9 cellular contexts compared by ENCODE assay signal in genomic region chr22:45064313-45065268, GRCh38. TPM values are rescaled to one million over a fixed set of nuclear protein-coding genes. Genes with fewer than 3 reads are reported as not detected.
DNase-seq lines count a peak whose midpoint lies in the region; ATAC-seq and TF ChIP-seq lines count a peak whose summit lies in the region.
"Had no signal": no experiment of that assay in that cellular context is flagged by ENCODE, and none has a peak within 500 bp of the region (broad histone marks: within the 10 kb centered on the region; RNA-seq: fewer than 3 reads in every experiment).

No MANE protein-coding gene starts in this region.

- H3K4me1 ChIP-seq in breast epithelium (no peaks in the 10 kb centered on the region), vagina (peaks cover 3% of the 10 kb centered on the region), gastroesophageal sphincter (no peaks in the 10 kb centered on the region)

- peaks cover 23% of the 10 kb centered on the region for H3K4me1 Mint-ChIP-seq in MCF 10A (ENCODE audit: insufficient read depth, unreplicated experiment)
- H3K4me1 Mint-ChIP-seq: CD4-positive, alpha-beta memory T cell had no signal

- no peaks in the 10 kb centered on the region for H3K36me3 Mint-ChIP-seq in MCF 10A (ENCODE audit: insufficient read depth, unreplicated experiment)
- H3K36me3 Mint-ChIP-seq: CD4-positive, alpha-beta memory T cell had no signal

- intact Hi-C loops in MCF 10A (cut with micrococcal nuclease) (no loop called here), breast epithelium (cut with DNase I; ENCODE audit: low total_unique reads) (no loop called here), vagina (cut with DNase I) (no loop called here)

- DNase-seq in MCF 10A (ENCODE audit: unreplicated experiment), result peak; percentile 85
- no peak for DNase-seq in breast epithelium (ENCODE audit: low spot score in 2 of 2)
- DNase-seq in activated CD8-positive, alpha-beta memory T cell treated with anti-CD3 and anti-CD28 coated beads, Interleukin-2, amount 50 U/mL, for 4 hours, result peak; percentile 26
- peak; percentile 54 for DNase-seq in hepatic stellate cell (ENCODE audit: low spot score)
- no peak for DNase-seq in vagina (ENCODE audit: extremely low spot score in 2 of 2)
- DNase-seq in erythroblast (lab: John Stamatoyannopoulos, UW), result no peak
- DNase-seq: CD4-positive, alpha-beta memory T cell had no signal

- no peak overlapping the region for H3K4me3 ChIP-seq in breast epithelium
- H3K4me3 ChIP-seq in vagina, result no peak overlapping the region
- H3K4me3 ChIP-seq in gastroesophageal sphincter, result no peak overlapping the region

- no peaks in the 10 kb centered on the region for H3K27me3 Mint-ChIP-seq in MCF 10A (ENCODE audit: insufficient read depth, unreplicated experiment)

- H3K36me3 ChIP-seq in breast epithelium, result no peaks in the 10 kb centered on the region
- no peaks in the 10 kb centered on the region for H3K36me3 ChIP-seq in vagina
- H3K36me3 ChIP-seq in gastroesophageal sphincter, result no peaks in the 10 kb centered on the region

- no peak for TF ChIP-seq EP300 in gastroesophageal sphincter (IDR thresholded peaks at IDR 0.05)

- peak overlapping the region; percentile 97 for H3K27ac Mint-ChIP-seq in MCF 10A (ENCODE audit: low read depth, unreplicated experiment)
- H3K27ac Mint-ChIP-seq: CD4-positive, alpha-beta memory T cell had no signal

- ATAC-seq in gastroesophageal sphincter, result no peak
- no peak for ATAC-seq in HG03378 (IDR thresholded peaks at IDR 0.05; ENCODE audit: unreplicated experiment)

- H3K27ac ChIP-seq in breast epithelium (no peak overlapping the region), vagina (peak overlapping the region; percentile 45), gastroesophageal sphincter (no peak overlapping the region)

- 53 to 59% methylated on average over 9 to 11 of the region's 18 CpGs for WGBS in gastroesophageal sphincter (ENCODE audit: low coverage in 1 of 2), 2 donors

- no peak for TF ChIP-seq POLR2A in breast epithelium (IDR thresholded peaks at IDR 0.05)
- TF ChIP-seq POLR2A in vagina (IDR thresholded peaks at IDR 0.05), result no peak
- no peak for TF ChIP-seq POLR2A in erythroblast (IDR thresholded peaks at IDR 0.05; ENCODE audit: low read length)
- TF ChIP-seq POLR2A in gastroesophageal sphincter (IDR thresholded peaks at IDR 0.05), result no peak

- peak overlapping the region; percentile 54 for H3K4me3 Mint-ChIP-seq in MCF 10A (ENCODE audit: unreplicated experiment)
- H3K4me3 Mint-ChIP-seq: CD4-positive, alpha-beta memory T cell had no signal

- POLR2A ChIA-PET in MCF 10A (lab: Yijun Ruan, JAX), result interaction anchor here (0.8 to 1.2 kb wide), 2 partner anchors 41 to 195 kb away, joined by 4 to 5 read pairs; no protein-coding TSS in a partner anchor

- CTCF ChIA-PET in MCF 10A (lab: Yijun Ruan, JAX), result interaction anchor here (1.7 kb wide), 1 partner anchor 31 kb away, joined by 3 read pairs; no protein-coding TSS in a partner anchor

- H3K9me3 ChIP-seq in breast epithelium, result no peaks in the 10 kb centered on the region
- no peaks in the 10 kb centered on the region for H3K9me3 ChIP-seq in vagina
- peaks cover 0 to 12% (median 0%) of the 10 kb centered on the region in 3 donors for H3K9me3 ChIP-seq in gastroesophageal sphincter

- BruUV-seq in MCF 10A (replicated peaks; lab: Mats Ljungman, UMichigan), result no TSS peak

- H3K9me3 Mint-ChIP-seq in MCF 10A (ENCODE audit: unreplicated experiment), result peaks cover 7% of the 10 kb centered on the region

- TF ChIP-seq CTCF in MCF 10A (IDR thresholded peaks at IDR 0.05; ENCODE audit: unreplicated experiment) (no peak), breast epithelium (IDR thresholded peaks at IDR 0.05) (no peak), vagina (IDR thresholded peaks at IDR 0.05) (no peak), gastroesophageal sphincter (IDR thresholded peaks at IDR 0.05) (no peak)

- H3K27me3 ChIP-seq in breast epithelium (no peaks in the 10 kb centered on the region), vagina (no peaks in the 10 kb centered on the region), gastroesophageal sphincter (peaks cover 27% of the 10 kb centered on the region)

RNA-seq across cellular contexts. Expression of gene PHF21B, which starts 54.8 kb away (rescaled TPM):
- total RNA-seq in MCF 10A (2022) (0.66 and 0.75 TPM in 2 replicates), breast epithelium (1 to 10 TPM in 2 of 3 donors, not detected in 1; 3.6 to 4.1 TPM), vagina (2.2 TPM), gastroesophageal sphincter (1 to 10 TPM in 3 of 4 donors, under 1 TPM in 1; 0.31 to 5.1 (median 1.4) TPM)
- total RNA-seq: CD4-positive, alpha-beta memory T cell had no signal

Comparison
In these comparisons a context has a peak if more than half of its experiments do, and no peak if none do; other contexts are left out.
1. DNase-seq: peak in MCF 10A (single experiment), activated CD8-positive, alpha-beta memory T cell treated with anti-CD3 and anti-CD28 coated beads, Interleukin-2, amount 50 U/mL, for 4 hours (single experiment) and hepatic stellate cell (single experiment); none in breast epithelium (0 of 2), vagina (0 of 2) and erythroblast (0 of 2).